Comparison of ENCODE assay signal across 12 cellular contexts in the genomic region with DNA sequence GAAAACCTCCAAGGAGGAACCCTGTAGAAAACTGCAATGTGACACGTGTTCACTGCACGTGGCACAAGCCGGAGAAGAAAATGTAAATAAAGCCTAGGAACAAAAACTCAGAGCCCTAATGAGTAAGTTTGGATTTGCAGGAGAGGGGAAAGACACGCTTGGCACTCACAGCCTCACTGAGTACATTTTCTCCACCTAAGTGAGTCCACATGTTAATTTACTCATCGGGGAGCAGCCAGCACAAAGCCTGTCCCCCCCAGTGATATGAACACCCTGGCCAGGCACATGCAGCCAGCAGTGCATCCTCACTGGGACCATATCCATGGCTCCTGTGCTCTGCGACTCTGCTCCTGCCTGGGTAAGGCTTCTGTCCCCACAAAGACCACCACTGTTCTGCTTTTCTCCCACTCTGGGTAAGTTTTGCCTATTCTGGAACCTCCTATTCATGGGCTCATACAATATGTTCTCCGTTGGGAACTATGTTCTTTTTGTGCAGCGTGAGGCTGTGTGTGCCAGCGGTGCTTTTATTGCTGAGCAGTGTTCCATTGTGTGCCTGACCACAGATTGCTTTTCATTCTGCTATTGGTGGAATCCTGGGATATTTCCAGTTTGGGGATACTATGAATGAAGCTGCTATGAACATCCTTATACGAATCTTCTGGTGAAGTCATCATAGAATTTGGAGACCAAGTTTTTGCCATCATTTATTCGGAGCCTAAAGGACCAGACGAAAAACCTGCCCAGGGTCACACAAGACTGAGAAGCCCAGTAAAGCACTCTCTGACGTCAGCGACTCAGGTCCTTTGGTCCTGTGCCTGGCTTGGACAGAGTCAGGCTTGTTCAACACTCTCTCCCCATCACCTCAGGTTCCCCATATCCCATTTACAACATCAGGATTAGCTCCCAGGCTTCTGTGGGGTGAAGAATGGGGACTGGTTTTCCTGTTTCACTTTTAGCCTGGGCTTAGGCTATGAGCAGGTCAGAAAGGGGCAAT. TPM values are rescaled to one million over a fixed set of nuclear protein-coding genes. Genes with fewer than 3 reads are reported as not detected.
DNase-seq lines count a peak whose midpoint lies in the region; ATAC-seq and TF ChIP-seq lines count a peak whose summit lies in the region.
"Had no signal": no experiment of that assay in that cellular context is flagged by ENCODE, and none has a peak within 500 bp of the region (broad histone marks: within the 10 kb centered on the region; RNA-seq: fewer than 3 reads in every experiment).

No MANE protein-coding gene starts in this region.

- no TSS peak for BruUV-seq in OCI-LY7 (replicated peaks; lab: Mats Ljungman, UMichigan)

- H3K9me3 Mint-ChIP-seq in CD4-positive, alpha-beta T cell: no peaks in the 10 kb centered on the region

- no peaks in the 10 kb centered on the region for H4K20me1 ChIP-seq in OCI-LY7 (ENCODE audit: insufficient read depth, low read length)

- H3K4me2 ChIP-seq in OCI-LY7 (ENCODE audit: low read length): peak overlapping the region; percentile 59

- peak overlapping the region; percentile 29 for H3K27ac ChIP-seq in CD4-positive, alpha-beta T cell (ENCODE audit: low read depth, low read length)
- peak overlapping the region; percentile 92 for H3K27ac ChIP-seq in OCI-LY7 (ENCODE audit: low read depth, low read length, poor library complexity, severe bottlenecking)
- H3K27ac ChIP-seq in gastroesophageal sphincter: peak overlapping the region; percentile 68 to 85 (median 72)
- H3K27ac ChIP-seq in skin epidermis: peak overlapping the region in 18 of 21 experiments; percentile 1 to 83 (median 56)
- H3K27ac ChIP-seq: parathyroid adenoma had no signal

- intact Hi-C loops in CD4-positive, alpha-beta T cell (cut with DNase I, micrococcal nuclease): no loop called here
- intact Hi-C loops in OCI-LY7 (cut with micrococcal nuclease; ENCODE audit: unreplicated experiment): loop anchor here (5.0 kb wide), 3 partner anchors 87 to 157 kb away; a partner anchor contains a TSS

- no peak for TF ChIP-seq EP300 in gastroesophageal sphincter (IDR thresholded peaks at IDR 0.05)

- H3K4me1 ChIP-seq in OCI-LY7 (ENCODE audit: insufficient read depth, low read length, poor library complexity, severe bottlenecking) (peaks cover 79% of the 10 kb centered on the region), gastroesophageal sphincter (peaks cover 0 to 54% (median 24%) of the 10 kb centered on the region in 3 donors)
- H3K4me1 ChIP-seq: parathyroid adenoma had no signal

- H3K9me3 ChIP-seq in CD4-positive, alpha-beta T cell (ENCODE audit: control insufficient read depth, low read length): no peaks in the 10 kb centered on the region
- no peaks in the 10 kb centered on the region for H3K9me3 ChIP-seq in OCI-LY7 (ENCODE audit: low read length)
- H3K9me3 ChIP-seq in gastroesophageal sphincter: no peaks in the 10 kb centered on the region
- H3K9me3 ChIP-seq: adrenal gland had no signal

- H3K36me3 ChIP-seq in OCI-LY7 (ENCODE audit: insufficient read depth, low read length): no peaks in the 10 kb centered on the region
- no peaks in the 10 kb centered on the region for H3K36me3 ChIP-seq in gastroesophageal sphincter
- H3K36me3 ChIP-seq: adrenal gland had no signal

- CTCF ChIA-PET in CD4-positive, alpha-beta T cell (lab: Charles Lee): interaction anchor here (2.2 kb wide), 1 partner anchor 101 kb away, joined by 8 read pairs; a partner anchor contains a TSS
- CTCF ChIA-PET in OCI-LY7 (lab: Charles Lee; ENCODE audit: unreplicated experiment): no interaction called here

- H3K79me2 ChIP-seq in OCI-LY7 (ENCODE audit: insufficient read depth, low read depth, low read length): no peaks in the 10 kb centered on the region
- H3K79me2 ChIP-seq: parathyroid adenoma had no signal

- no peak for TF ChIP-seq POLR2A in gastroesophageal sphincter (IDR thresholded peaks at IDR 0.05)

- H3K27ac Mint-ChIP-seq in CD4-positive, alpha-beta T cell: peak overlapping the region; percentile 92

- H3K4me3 Mint-ChIP-seq in CD4-positive, alpha-beta T cell: peak overlapping the region; percentile 1

- peak overlapping the region; percentile 72 for H2AFZ ChIP-seq in OCI-LY7 (ENCODE audit: low read length)
- H2AFZ ChIP-seq: parathyroid adenoma had no signal

- DNase-seq in CD4-positive, alpha-beta T cell: no peak
- DNase-seq in OCI-LY7 (ENCODE audit: low spot score): peak; percentile 43
- no peak for DNase-seq in GOT3 (lab: John Stamatoyannopoulos, UW)
- no peak for DNase-seq in activated CD8-positive, alpha-beta memory T cell treated with anti-CD3 and anti-CD28 coated beads for 24 hours
- no peak for DNase-seq in LoVo (ENCODE audit: low spot score)
- no peak for DNase-seq in amniotic stem cell (lab: John Stamatoyannopoulos, UW)
- DNase-seq: activated CD4-positive, CD25-positive, alpha-beta regulatory T cell treated with anti-CD3 and anti-CD28 coated beads, Interleukin-2, amount 50 U/mL, for 72 hours; NCI-H2081 treated with DMSO at 0.1 percent for 48 hours had no signal

- H3K36me3 Mint-ChIP-seq in CD4-positive, alpha-beta T cell (ENCODE audit: low read depth): no peaks in the 10 kb centered on the region

- POLR2A ChIA-PET in CD4-positive, alpha-beta T cell (lab: Charles Lee): no interaction called here
- POLR2A ChIA-PET in OCI-LY7 (lab: Charles Lee): interaction anchor here (0.6 kb wide), 1 partner anchor 57 kb away, joined by 3 read pairs; no protein-coding TSS in a partner anchor

- H3K27me3 Mint-ChIP-seq in CD4-positive, alpha-beta T cell: no peaks in the 10 kb centered on the region

- WGBS in gastroesophageal sphincter (ENCODE audit: low coverage in 1 of 2), 2 donors: 26 to 29% methylated on average over 7 to 13 of the region's 14 CpGs

- H3K4me3 ChIP-seq in OCI-LY7 (ENCODE audit: low read depth, low read length, poor library complexity, severe bottlenecking): peak overlapping the region; percentile 44
- H3K4me3 ChIP-seq in gastroesophageal sphincter: peak overlapping the region in 1 of 2 donors; percentile 11
- H3K4me3 ChIP-seq in skin epidermis: peak overlapping the region in 1 of 7 experiments; percentile 20
- H3K4me3 ChIP-seq: adrenal gland had no signal

- no peaks in the 10 kb centered on the region for H3K27me3 ChIP-seq in CD4-positive, alpha-beta T cell (ENCODE audit: control insufficient read depth, insufficient read depth, low read length)
- H3K27me3 ChIP-seq in gastroesophageal sphincter: no peaks in the 10 kb centered on the region
- H3K27me3 ChIP-seq: adrenal gland had no signal

- ATAC-seq in CD4-positive, alpha-beta T cell (ENCODE audit: poor library complexity): no peak
- peak; percentile 54 for ATAC-seq in gastroesophageal sphincter

- peaks cover 34% of the 10 kb centered on the region for H3K4me1 Mint-ChIP-seq in CD4-positive, alpha-beta T cell (ENCODE audit: low read depth)

- H3K9me2 ChIP-seq in OCI-LY7 (ENCODE audit: insufficient read depth, low read length): no peaks in the 10 kb centered on the region

- no peak for TF ChIP-seq CTCF in CD4-positive, alpha-beta T cell (IDR thresholded peaks at IDR 0.05)
- TF ChIP-seq CTCF in OCI-LY7 (conservative IDR thresholded peaks at IDR 0.05; ENCODE audit: low read length) (no peak), gastroesophageal sphincter (IDR thresholded peaks at IDR 0.05) (no peak)

RNA-seq across cellular contexts. Expression of a gene that starts 53.3 kb away (rescaled TPM):
- 1 to 10 TPM; 1.4 to 1.5 TPM for total RNA-seq in CD4-positive, alpha-beta T cell
- 0.47 and 0.80 TPM in 2 replicates for total RNA-seq in OCI-LY7 (2014; rRNA removed; shearing (Covaris generic))
- total RNA-seq in OCI-LY7 (2022): 0.17 TPM in 1 of 2 replicates, not detected in the other
- total RNA-seq in gastroesophageal sphincter: 1 to 10 TPM; 1.4 to 7.6 (median 2.6) TPM

Comparison
In these comparisons a context has a peak if more than half of its experiments do, and no peak if none do; other contexts are left out.
1. H3K27ac ChIP-seq: peak in every context shown above with its lines; median percentile 92 in OCI-LY7; 72 in gastroesophageal sphincter; 56 in skin epidermis; 29 in CD4-positive, alpha-beta T cell.